ENCODE assay signal across 22 cellular contexts in genomic region chr6:105330364-105330763, GRCh38.
"Had no signal": no experiment of that assay in that cellular context is flagged by ENCODE, and none has a peak within 500 bp of the region (broad histone marks: within the 10 kb centered on the region; RNA-seq: fewer than 3 reads in every experiment).

No MANE protein-coding gene starts in this region.

- H3K27me3 Mint-ChIP-seq: naive thymus-derived CD8-positive, alpha-beta T cell had no signal

- H3K27me3 ChIP-seq: esophagus squamous epithelium, left lung, ovary, stomach, transverse colon had no signal

- H3K9me3 Mint-ChIP-seq: naive thymus-derived CD8-positive, alpha-beta T cell; neural crest cell had no signal

- ATAC-seq: left lung; naive thymus-derived CD8-positive, alpha-beta T cell; sciatic nerve had no signal

- H3K36me3 ChIP-seq: ovary, thoracic aorta had no signal

- H3K4me3 Mint-ChIP-seq: naive thymus-derived CD8-positive, alpha-beta T cell; neural crest cell had no signal

- H3K27ac ChIP-seq: coronary artery, esophagus squamous epithelium, left lung, ovary, skin epidermis, stomach, thoracic aorta, transverse colon had no signal

- H3K4me3 ChIP-seq: coronary artery, esophagus squamous epithelium, left lung, lung, ovary, skin epidermis, stomach, thoracic aorta, transverse colon had no signal

- H3K4me1 ChIP-seq: left lung had no signal

- H3K9me3 ChIP-seq: esophagus squamous epithelium, left lung, ovary, stomach, thoracic aorta, transverse colon had no signal

- DNase-seq: central memory CD4-positive, alpha-beta T cell; effector memory CD4-positive, alpha-beta T cell; esophagus squamous epithelium; foreskin fibroblast; head of caudate nucleus; hypothalamus; left lung; mesenchymal stem cell; naive thymus-derived CD8-positive, alpha-beta T cell; ovary; stimulated activated CD4-positive, alpha-beta T cell treated with anti-CD3 and anti-CD28 coated beads, Interleukin-2, amount 100 ng/mL, for 24 hours; stimulated activated CD4-positive, alpha-beta T cell treated with anti-CD3 and anti-CD28 coated beads, Interleukin-4, amount 100 ng/mL, for 4 hours; stimulated activated naive CD4-positive, alpha-beta T cell; stomach; substantia nigra; transverse colon had no signal
